23 cellular contexts compared by ENCODE assay signal in the genomic region with DNA sequence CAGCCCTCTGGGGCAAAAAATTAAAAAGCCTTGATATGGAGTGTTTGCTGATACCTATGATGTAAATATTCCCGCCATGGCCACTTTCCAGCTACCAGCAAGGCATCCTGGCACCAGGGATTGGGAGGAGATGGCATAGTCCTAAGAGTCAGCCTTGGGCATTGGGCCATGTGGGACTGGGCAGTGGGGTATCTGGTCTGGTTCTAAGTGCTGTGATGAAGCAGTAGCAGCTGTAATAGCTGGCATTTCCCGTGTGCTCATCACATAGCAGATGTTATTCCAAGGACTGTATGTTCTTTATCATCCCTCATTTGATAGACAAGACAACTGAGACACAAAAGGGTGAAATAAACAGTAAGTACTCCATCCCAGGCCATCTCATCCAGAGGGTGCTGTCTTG.
"Had no signal": no experiment of that assay in that cellular context is flagged by ENCODE, and none has a peak within 500 bp of the region (broad histone marks: within the 10 kb centered on the region; RNA-seq: fewer than 3 reads in every experiment).

No MANE protein-coding gene starts in this region.

- H3K9me3 ChIP-seq: body of pancreas, lower lobe of right lung, neutrophil, testis had no signal

- H3K27ac Mint-ChIP-seq: activated CD8-positive, alpha-beta T cell treated with anti-CD3 and anti-CD28 coated beads for 36 hours; activated naive CD8-positive, alpha-beta T cell; nephron progenitor cell had no signal

- H3K4me1 ChIP-seq: body of pancreas had no signal

- H3K36me3 ChIP-seq: neutrophil had no signal

- H3K27me3 ChIP-seq: body of pancreas, neutrophil, sigmoid colon, testis had no signal

- H3K27ac ChIP-seq: body of pancreas, lower lobe of right lung, neutrophil, sigmoid colon, testis had no signal

- DNase-seq: activated CD4-positive, alpha-beta T cell treated with anti-CD3 and anti-CD28 coated beads, Interleukin-2, amount 50 U/mL, for 1 hour; activated CD4-positive, CD25-positive, alpha-beta regulatory T cell treated with anti-CD3 and anti-CD28 coated beads, Interleukin-2, amount 50 U/mL, for 72 hours; activated CD8-positive, alpha-beta T cell treated with anti-CD3 and anti-CD28 coated beads for 36 hours; activated naive CD4-positive, alpha-beta T cell; activated T-cell treated with anti-CD3 and anti-CD28 coated beads, Interleukin-2, amount 50 U/mL, for 48 hours; aorta; body of pancreas; cortex of kidney; effector memory CD8-positive, alpha-beta T cell; erythroblast; head of caudate nucleus; lower lobe of right lung; mucosa of descending colon; nephron progenitor cell; sigmoid colon; stimulated activated CD4-positive, alpha-beta T cell treated with anti-CD3 and anti-CD28 coated beads, Interleukin-15, amount 100 ng/mL, for 24 hours; stimulated activated CD4-positive, alpha-beta T cell treated with anti-CD3 and anti-CD28 coated beads, Interleukin-2, amount 100 ng/mL, for 24 hours; stimulated activated naive CD8-positive, alpha-beta T cell treated with anti-CD3 and anti-CD28 coated beads, Interleukin-15, Interleukin-2, amounts not matched to agents 100 U/mL and 50 U/mL, for 24 hours; T-helper 2 cell; testis; trophoblast cell had no signal

- ATAC-seq: activated CD8-positive, alpha-beta T cell treated with anti-CD3 and anti-CD28 coated beads for 36 hours; body of pancreas; effector memory CD8-positive, alpha-beta T cell; mucosa of descending colon; stimulated activated naive CD8-positive, alpha-beta T cell treated with anti-CD3 and anti-CD28 coated beads, Interleukin-15, Interleukin-2, amounts not matched to agents 100 U/mL and 50 U/mL, for 24 hours had no signal

- H3K27me3 Mint-ChIP-seq: activated CD8-positive, alpha-beta T cell treated with anti-CD3 and anti-CD28 coated beads for 36 hours; activated naive CD8-positive, alpha-beta T cell; effector memory CD8-positive, alpha-beta T cell had no signal

- H3K4me3 ChIP-seq: body of pancreas, lower lobe of right lung, mucosa of descending colon, sigmoid colon, testis had no signal

- H3K4me3 Mint-ChIP-seq: activated CD8-positive, alpha-beta T cell treated with anti-CD3 and anti-CD28 coated beads for 36 hours; activated naive CD8-positive, alpha-beta T cell; effector memory CD8-positive, alpha-beta T cell; nephron progenitor cell had no signal

- H3K9me3 Mint-ChIP-seq: activated CD8-positive, alpha-beta T cell treated with anti-CD3 and anti-CD28 coated beads for 36 hours; effector memory CD8-positive, alpha-beta T cell had no signal
